17 cellular contexts compared by ENCODE assay signal in the genomic region with DNA sequence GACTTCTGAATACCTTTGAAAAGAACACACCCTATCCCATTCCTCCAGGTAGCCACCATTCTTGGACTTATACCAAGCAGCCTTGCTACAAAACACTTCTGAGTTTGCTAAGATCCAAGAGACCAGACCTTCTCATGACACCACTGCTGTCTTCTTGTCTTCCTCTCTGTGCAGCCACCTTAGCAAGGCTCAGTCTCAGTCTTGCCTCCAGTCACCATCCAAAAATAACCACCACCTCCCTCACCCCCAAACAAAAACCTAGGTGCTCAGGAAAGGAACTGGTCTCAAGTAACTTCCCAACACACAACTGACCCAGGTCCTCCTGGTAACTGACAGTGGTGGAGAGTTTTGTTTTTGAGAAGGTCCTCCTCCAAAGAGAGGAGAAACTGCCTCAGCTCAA.
DNase-seq lines count a peak whose midpoint lies in the region; ATAC-seq and TF ChIP-seq lines count a peak whose summit lies in the region.
"Had no signal": no experiment of that assay in that cellular context is flagged by ENCODE, and none has a peak within 500 bp of the region (broad histone marks: within the 10 kb centered on the region; RNA-seq: fewer than 3 reads in every experiment).

No MANE protein-coding gene starts in this region.

- H3K4ac ChIP-seq in H9 (ENCODE audit: low read depth, low read length): no peak overlapping the region

- no peak overlapping the region for H2BK20ac ChIP-seq in H9 (ENCODE audit: low read depth, low read length, poor library complexity, severe bottlenecking)

- no peak overlapping the region for H2BK5ac ChIP-seq in H9 (ENCODE audit: insufficient read length, low read length)

- H4K20me1 ChIP-seq in BLaER1 (no peaks in the 10 kb centered on the region), H9 (ENCODE audit: control insufficient read depth, insufficient read depth, insufficient read length) (no peaks in the 10 kb centered on the region)

- H3K14ac ChIP-seq in H9 (ENCODE audit: insufficient read depth, low read length): no peak overlapping the region

- peaks cover 40% of the 10 kb centered on the region for H3K4me1 ChIP-seq in BLaER1
- H3K4me1 ChIP-seq in Panc1 (ENCODE audit: control insufficient read depth, insufficient read depth, low read length): peaks cover 16% of the 10 kb centered on the region
- H3K4me1 ChIP-seq in H9 (ENCODE audit: insufficient read depth, low read length): peaks cover 5% of the 10 kb centered on the region
- H3K4me1 ChIP-seq: prostate gland had no signal

- no peak for TF ChIP-seq CTCF in GM12865 (IDR thresholded peaks at IDR 0.05; ENCODE audit: insufficient read depth, low read depth, low read length, missing control alignments)
- no peak for TF ChIP-seq CTCF in Panc1 (IDR thresholded peaks at IDR 0.05)
- TF ChIP-seq CTCF in H9 (conservative IDR thresholded peaks at IDR 0.05): no peak

- H2AFZ ChIP-seq in H9 (ENCODE audit: low read length): no peak overlapping the region

- H3K4me1 Mint-ChIP-seq in memory B cell (peaks cover 64% of the 10 kb centered on the region), H9 (peaks cover 35 to 40% of the 10 kb centered on the region in 2 experiments)

- no peaks in the 10 kb centered on the region for H3K79me2 ChIP-seq in H9 (ENCODE audit: insufficient read depth, low read length)

- no peak overlapping the region for H2BK15ac ChIP-seq in H9 (ENCODE audit: low read depth, low read length)

- H3K4me2 ChIP-seq in BLaER1: no peak overlapping the region
- no peak overlapping the region for H3K4me2 ChIP-seq in H9 (ENCODE audit: insufficient read depth, insufficient read length, low read length)

- no peak overlapping the region for H2BK12ac ChIP-seq in H9 (ENCODE audit: insufficient read length, low read depth, low read length)

- H3K79me1 ChIP-seq in H9 (ENCODE audit: insufficient read depth, low read depth, low read length, poor library complexity, severe bottlenecking): no peaks in the 10 kb centered on the region

- H4K5ac ChIP-seq in H9 (ENCODE audit: insufficient read length, low read depth, low read length): no peak overlapping the region

- no peak overlapping the region for H3K18ac ChIP-seq in H9 (ENCODE audit: insufficient read length, low read depth, low read length)

- H3K9me3 ChIP-seq in BLaER1: no peaks in the 10 kb centered on the region
- no peaks in the 10 kb centered on the region for H3K9me3 ChIP-seq in Panc1 (ENCODE audit: control insufficient read depth, insufficient read depth, low read depth, low read length)
- H3K9me3 ChIP-seq in H9 (ENCODE audit: control insufficient read depth, low read depth, low read length): no peaks in the 10 kb centered on the region
- H3K9me3 ChIP-seq: ascending aorta, BE2C, prostate gland, SJCRH30 had no signal

- H3K27ac ChIP-seq in BLaER1 (0 out of 2 replicates have a peak overlapping the region, but pooled peaks have one; percentile 42), Panc1 (ENCODE audit: low read length) (peak overlapping the region; percentile 7; the same call in 1 of the 2 replicates), H9 (ENCODE audit: insufficient read length, low read depth, low read length) (no peak overlapping the region)
- H3K27ac ChIP-seq: ascending aorta, prostate gland, SJCRH30, VCaP had no signal

- H3K4me3 ChIP-seq in BLaER1: no peak overlapping the region
- peak overlapping the region; percentile 12; the same call in 1 of the 2 replicates for H3K4me3 ChIP-seq in GM12865 (ENCODE audit: low read depth, low read length)
- H3K4me3 ChIP-seq in Panc1 (ENCODE audit: low read depth in 2 of 2, low read length in 2 of 2): no peak overlapping the region
- H3K4me3 ChIP-seq: ascending aorta, prostate gland, SJCRH30 had no signal

- no peak overlapping the region for H3K9ac ChIP-seq in BLaER1
- H3K9ac ChIP-seq in H9 (ENCODE audit: extremely low read depth, insufficient read length, low read length): no peak overlapping the region

- in situ Hi-C loops in Panc1 (cut with HindIII; ENCODE audit: low pct_unique_long_range_greater_than_20kb, low sequenced_read_pairs): no loop called here

- peak; percentile 69 for DNase-seq in GM12865 (ENCODE audit: low read depth)
- no peak for DNase-seq in Panc1 (ENCODE audit: low read depth, low spot score)
- no peak for DNase-seq in memory B cell (ENCODE audit: low spot score in 2 of 2)
- no peak for DNase-seq in NAMALWA (ENCODE audit: low spot score)
- no peak for DNase-seq in H9
- no peak for DNase-seq in cerebellum (ENCODE audit: low spot score)
- DNase-seq: BE2C; NCI-H2029 treated with DMSO at 0.1 percent for 48 hours; SJCRH30; stimulated activated CD4-positive, alpha-beta T cell treated with anti-CD3 and anti-CD28 coated beads, Interleukin-4, amount 100 ng/mL, for 24 hours; stimulated activated naive CD8-positive, alpha-beta T cell treated with anti-CD3 and anti-CD28 coated beads, Interleukin-15, Interleukin-2, amounts not matched to agents 100 U/mL and 50 U/mL, for 24 hours had no signal

- H4K91ac ChIP-seq in H9 (ENCODE audit: insufficient read length, low read depth, low read length): no peak overlapping the region

- no peak overlapping the region for H4K8ac ChIP-seq in H9 (replicated peaks; ENCODE audit: insufficient read length, low read depth, low read length)

- H3K27ac Mint-ChIP-seq in memory B cell (peak overlapping the region; percentile 69), H9 (peak overlapping the region in 1 of 3 experiments; percentile 38; a peak in 2 of 7 replicates)
- H3K27ac Mint-ChIP-seq: mesothelial cell of epicardium had no signal

- no TSS peak for BruUV-seq in Panc1 (replicated peaks; lab: Mats Ljungman, UMichigan)

- no peak overlapping the region for H3T11ph ChIP-seq in H9 (ENCODE audit: low read length)

- H3K9me3 Mint-ChIP-seq in memory B cell (no peaks in the 10 kb centered on the region), H9 (no peaks in the 10 kb centered on the region)
- H3K9me3 Mint-ChIP-seq: mesothelial cell of epicardium had no signal

- no peak overlapping the region for H2AK5ac ChIP-seq in H9 (ENCODE audit: insufficient read length, low read length)

- no peak overlapping the region for H2BK120ac ChIP-seq in H9 (ENCODE audit: low read depth, low read length, poor library complexity, severe bottlenecking)

- H3K27me3 Mint-ChIP-seq in memory B cell (no peaks in the 10 kb centered on the region), H9 (ENCODE audit: low read depth) (no peaks in the 10 kb centered on the region)

- no peak overlapping the region for H3K56ac ChIP-seq in H9 (ENCODE audit: insufficient read length, low read depth, low read length)

- H3K23ac ChIP-seq in H9 (ENCODE audit: insufficient read length, low read depth, low read length): no peak overlapping the region

- POLR2A ChIA-PET in Panc1 (lab: Charles Lee): no interaction called here

- CTCF ChIA-PET in Panc1 (lab: Charles Lee): interaction anchor here (0.6 kb wide), 1 partner anchor 70 kb away, joined by 6 read pairs; no protein-coding TSS in a partner anchor

- peak overlapping the region; percentile 50 for H3K4me3 Mint-ChIP-seq in memory B cell
- H3K4me3 Mint-ChIP-seq in H9: no peak overlapping the region
- H3K4me3 Mint-ChIP-seq: mesothelial cell of epicardium had no signal

- intact Hi-C loops in Panc1 (cut with micrococcal nuclease; ENCODE audit: unreplicated experiment): loop anchor here (10.0 kb wide), 1 partner anchor 49 kb away; no protein-coding TSS in a partner anchor

- H3K36me3 ChIP-seq in BLaER1: peaks cover 46% of the 10 kb centered on the region
- H3K36me3 ChIP-seq in Panc1 (ENCODE audit: control insufficient read depth, insufficient read depth, low read length): no peaks in the 10 kb centered on the region
- H3K36me3 ChIP-seq: ascending aorta, BE2C, prostate gland, SJCRH30 had no signal

- H3K23me2 ChIP-seq in H9 (ENCODE audit: insufficient read length, low read depth, low read length, poor library complexity, severe bottlenecking): no peaks in the 10 kb centered on the region

- H3K27me3 ChIP-seq in BLaER1 (no peaks in the 10 kb centered on the region), Panc1 (ENCODE audit: control insufficient read depth, insufficient read depth, low read length) (no peaks in the 10 kb centered on the region), H9 (ENCODE audit: insufficient read depth, low read length) (no peaks in the 10 kb centered on the region)
- H3K27me3 ChIP-seq: ascending aorta, BE2C, SJCRH30 had no signal

- peaks cover 27% of the 10 kb centered on the region for H3K36me3 Mint-ChIP-seq in memory B cell
- H3K36me3 Mint-ChIP-seq in H9 (ENCODE audit: insufficient read depth in 1 of 3, low read depth in 3 of 3): no peaks in the 10 kb centered on the region
- H3K36me3 Mint-ChIP-seq: mesothelial cell of epicardium had no signal

- ATAC-seq in Panc1 (no peak), memory B cell (ENCODE audit: low read depth) (peak; percentile 54), GM19023 (IDR thresholded peaks at IDR 0.05; ENCODE audit: unreplicated experiment) (no peak)
- ATAC-seq: stimulated activated naive CD8-positive, alpha-beta T cell treated with anti-CD3 and anti-CD28 coated beads, Interleukin-15, Interleukin-2, amounts not matched to agents 100 U/mL and 50 U/mL, for 24 hours had no signal
